In the genomic region with DNA sequence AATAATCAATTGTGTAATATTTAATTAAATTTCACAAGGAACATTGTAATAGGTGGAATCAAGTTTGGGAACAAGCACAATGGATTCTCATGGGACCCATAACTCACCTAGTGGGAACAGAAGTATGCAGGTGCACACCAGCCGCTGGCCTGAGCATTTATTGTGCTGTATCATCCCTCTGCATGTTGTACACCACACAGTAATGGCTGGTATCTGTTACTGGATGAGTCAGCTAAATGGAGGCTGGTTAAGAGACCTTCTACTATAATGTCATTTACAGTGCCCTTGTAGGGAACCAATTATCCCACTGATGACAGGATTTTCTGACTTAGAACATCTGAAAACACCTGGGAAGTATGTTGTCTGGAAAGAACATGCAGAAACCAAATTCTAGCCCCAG, we compare ENCODE assay signal across 1 cellular context.
TF ChIP-seq lines count a peak whose summit lies in the region.

No MANE protein-coding gene starts in this region.

TF ChIP-seq in HEK293, 187 proteins besides CTCF, POLR2A, EP300 and RAD21 (continued from another document):
- TF ChIP-seq, protein P1, sequence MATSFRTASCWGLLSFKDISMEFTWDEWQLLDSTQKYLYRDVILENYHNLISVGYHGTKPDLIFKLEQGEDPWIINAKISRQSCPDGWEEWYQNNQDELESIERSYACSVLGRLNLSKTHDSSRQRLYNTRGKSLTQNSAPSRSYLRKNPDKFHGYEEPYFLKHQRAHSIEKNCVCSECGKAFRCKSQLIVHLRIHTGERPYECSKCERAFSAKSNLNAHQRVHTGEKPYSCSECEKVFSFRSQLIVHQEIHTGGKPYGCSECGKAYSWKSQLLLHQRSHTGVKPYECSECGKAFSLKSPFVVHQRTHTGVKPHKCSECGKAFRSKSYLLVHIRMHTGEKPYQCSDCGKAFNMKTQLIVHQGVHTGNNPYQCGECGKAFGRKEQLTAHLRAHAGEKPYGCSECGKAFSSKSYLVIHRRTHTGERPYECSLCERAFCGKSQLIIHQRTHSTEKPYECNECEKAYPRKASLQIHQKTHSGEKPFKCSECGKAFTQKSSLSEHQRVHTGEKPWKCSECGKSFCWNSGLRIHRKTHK (tag by site-specific recombination; IDR thresholded peaks at IDR 0.05) = no peak
- TF ChIP-seq ZNF248 (tag by site-specific recombination; IDR thresholded peaks at IDR 0.05) (no peak), ZEB2 (tag by site-specific recombination; IDR thresholded peaks at IDR 0.05) (peak; percentile 26; the same call in 1 of the 2 replicates), ZNF184 (tag by site-specific recombination; IDR thresholded peaks at IDR 0.05) (peak; percentile 62; the same call in 1 of the 2 replicates), ZNF132 (tag by site-specific recombination; IDR thresholded peaks at IDR 0.05; ENCODE audit: borderline replicate concordance) (no peak), YY2 (tag by site-specific recombination; IDR thresholded peaks at IDR 0.05) (0 out of 2 replicates have a peak, but pooled peaks have one; percentile 43), SP7 (tag by site-specific recombination; IDR thresholded peaks at IDR 0.05) (peak; percentile 45; the same call in 1 of the 2 replicates)
- TF ChIP-seq, protein P2, sequence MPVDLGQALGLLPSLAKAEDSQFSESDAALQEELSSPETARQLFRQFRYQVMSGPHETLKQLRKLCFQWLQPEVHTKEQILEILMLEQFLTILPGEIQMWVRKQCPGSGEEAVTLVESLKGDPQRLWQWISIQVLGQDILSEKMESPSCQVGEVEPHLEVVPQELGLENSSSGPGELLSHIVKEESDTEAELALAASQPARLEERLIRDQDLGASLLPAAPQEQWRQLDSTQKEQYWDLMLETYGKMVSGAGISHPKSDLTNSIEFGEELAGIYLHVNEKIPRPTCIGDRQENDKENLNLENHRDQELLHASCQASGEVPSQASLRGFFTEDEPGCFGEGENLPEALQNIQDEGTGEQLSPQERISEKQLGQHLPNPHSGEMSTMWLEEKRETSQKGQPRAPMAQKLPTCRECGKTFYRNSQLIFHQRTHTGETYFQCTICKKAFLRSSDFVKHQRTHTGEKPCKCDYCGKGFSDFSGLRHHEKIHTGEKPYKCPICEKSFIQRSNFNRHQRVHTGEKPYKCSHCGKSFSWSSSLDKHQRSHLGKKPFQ (tag by site-specific recombination; IDR thresholded peaks at IDR 0.05) = peak; percentile 57; the same call in 1 of the 2 replicates
